Comparison of ENCODE assay signal across 1 cellular context in the genomic region with DNA sequence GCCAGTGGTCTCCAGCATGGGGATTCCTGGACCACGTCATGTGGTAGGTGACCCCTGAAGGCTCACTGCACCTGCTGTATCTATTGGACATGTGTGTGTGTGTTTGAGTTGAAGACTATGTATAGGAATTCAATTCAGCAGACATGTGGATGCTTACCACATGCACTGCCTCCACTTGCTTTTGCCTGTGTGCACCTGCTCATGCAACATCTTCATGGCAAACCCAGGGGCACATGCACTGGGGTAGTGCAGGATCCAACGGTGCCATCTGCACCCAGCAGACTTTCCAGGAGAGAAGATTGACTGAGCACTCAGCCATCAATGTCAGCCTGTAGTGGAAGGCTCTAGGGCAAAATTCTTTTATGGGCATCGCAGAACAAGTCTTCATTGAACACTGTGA.
TF ChIP-seq lines count a peak whose summit lies in the region.

No MANE protein-coding gene starts in this region.

TF ChIP-seq in HepG2, 621 proteins besides CTCF, POLR2A, EP300 and RAD21:
- TF ChIP-seq, protein P1, sequence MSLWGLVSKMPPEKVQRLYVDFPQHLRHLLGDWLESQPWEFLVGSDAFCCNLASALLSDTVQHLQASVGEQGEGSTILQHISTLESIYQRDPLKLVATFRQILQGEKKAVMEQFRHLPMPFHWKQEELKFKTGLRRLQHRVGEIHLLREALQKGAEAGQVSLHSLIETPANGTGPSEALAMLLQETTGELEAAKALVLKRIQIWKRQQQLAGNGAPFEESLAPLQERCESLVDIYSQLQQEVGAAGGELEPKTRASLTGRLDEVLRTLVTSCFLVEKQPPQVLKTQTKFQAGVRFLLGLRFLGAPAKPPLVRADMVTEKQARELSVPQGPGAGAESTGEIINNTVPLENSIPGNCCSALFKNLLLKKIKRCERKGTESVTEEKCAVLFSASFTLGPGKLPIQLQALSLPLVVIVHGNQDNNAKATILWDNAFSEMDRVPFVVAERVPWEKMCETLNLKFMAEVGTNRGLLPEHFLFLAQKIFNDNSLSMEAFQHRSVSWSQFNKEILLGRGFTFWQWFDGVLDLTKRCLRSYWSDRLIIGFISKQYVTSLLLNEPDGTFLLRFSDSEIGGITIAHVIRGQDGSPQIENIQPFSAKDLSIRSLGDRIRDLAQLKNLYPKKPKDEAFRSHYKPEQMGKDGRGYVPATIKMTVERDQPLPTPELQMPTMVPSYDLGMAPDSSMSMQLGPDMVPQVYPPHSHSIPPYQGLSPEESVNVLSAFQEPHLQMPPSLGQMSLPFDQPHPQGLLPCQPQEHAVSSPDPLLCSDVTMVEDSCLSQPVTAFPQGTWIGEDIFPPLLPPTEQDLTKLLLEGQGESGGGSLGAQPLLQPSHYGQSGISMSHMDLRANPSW (CRISPR knock-in tag; IDR thresholded peaks at IDR 0.05; ENCODE audit: borderline replicate concordance) = no peak
- TF ChIP-seq, protein P2, sequence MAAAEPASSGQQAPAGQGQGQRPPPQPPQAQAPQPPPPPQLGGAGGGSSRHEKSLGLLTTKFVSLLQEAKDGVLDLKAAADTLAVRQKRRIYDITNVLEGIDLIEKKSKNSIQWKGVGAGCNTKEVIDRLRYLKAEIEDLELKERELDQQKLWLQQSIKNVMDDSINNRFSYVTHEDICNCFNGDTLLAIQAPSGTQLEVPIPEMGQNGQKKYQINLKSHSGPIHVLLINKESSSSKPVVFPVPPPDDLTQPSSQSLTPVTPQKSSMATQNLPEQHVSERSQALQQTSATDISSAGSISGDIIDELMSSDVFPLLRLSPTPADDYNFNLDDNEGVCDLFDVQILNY (CRISPR knock-in tag; conservative IDR thresholded peaks at IDR 0.05) = no peak
- TF ChIP-seq CEBPG (CRISPR knock-in tag; IDR thresholded peaks at IDR 0.05) = no peak
- TF ChIP-seq ZNF7 (CRISPR knock-in tag; IDR thresholded peaks at IDR 0.05) = peak; percentile 54
- TF ChIP-seq, protein P3, sequence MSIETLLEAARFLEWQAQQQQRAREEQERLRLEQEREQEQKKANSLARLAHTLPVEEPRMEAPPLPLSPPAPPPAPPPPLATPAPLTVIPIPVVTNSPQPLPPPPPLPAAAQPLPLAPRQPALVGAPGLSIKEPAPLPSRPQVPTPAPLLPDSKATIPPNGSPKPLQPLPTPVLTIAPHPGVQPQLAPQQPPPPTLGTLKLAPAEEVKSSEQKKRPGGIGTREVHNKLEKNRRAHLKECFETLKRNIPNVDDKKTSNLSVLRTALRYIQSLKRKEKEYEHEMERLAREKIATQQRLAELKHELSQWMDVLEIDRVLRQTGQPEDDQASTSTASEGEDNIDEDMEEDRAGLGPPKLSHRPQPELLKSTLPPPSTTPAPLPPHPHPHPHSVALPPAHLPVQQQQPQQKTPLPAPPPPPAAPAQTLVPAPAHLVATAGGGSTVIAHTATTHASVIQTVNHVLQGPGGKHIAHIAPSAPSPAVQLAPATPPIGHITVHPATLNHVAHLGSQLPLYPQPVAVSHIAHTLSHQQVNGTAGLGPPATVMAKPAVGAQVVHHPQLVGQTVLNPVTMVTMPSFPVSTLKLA (IDR thresholded peaks at IDR 0.05) = 0 out of 2 replicates have a peak, but pooled peaks have one; percentile 47
